25 cellular contexts compared by ENCODE assay signal in genomic region chr3:2985479-2985878, GRCh38.
"Had no signal": no experiment of that assay in that cellular context is flagged by ENCODE, and none has a peak within 500 bp of the region (broad histone marks: within the 10 kb centered on the region; RNA-seq: fewer than 3 reads in every experiment).

No MANE protein-coding gene starts in this region.

- H3K9me3 ChIP-seq: heart right ventricle, left lung, ovary, tibial nerve, uterus had no signal

- H3K27me3 ChIP-seq: heart right ventricle, hepatocyte, left lung, ovary, tibial nerve, uterus had no signal

- ATAC-seq: heart right ventricle; left cardiac atrium; left lung; naive thymus-derived CD4-positive, alpha-beta T cell; natural killer cell treated with Interleukin-12 subunit alpha and Interleukin-12 subunit beta and Interleukin-15 and Interleukin-18, amount 100 ng/mL, for 72 hours; right cardiac atrium; sciatic nerve; stimulated activated effector memory CD8-positive, alpha-beta T cell treated with anti-CD3 and anti-CD28 coated beads, Interleukin-12 subunit alpha, Interleukin-12 subunit beta, amount 100 ng/mL, for 72 hours had no signal

- H3K36me3 ChIP-seq: heart right ventricle, left lung, ovary, tibial nerve, uterus had no signal

- H3K4me3 Mint-ChIP-seq: naive thymus-derived CD4-positive, alpha-beta T cell; natural killer cell treated with Interleukin-12 subunit alpha and Interleukin-12 subunit beta and Interleukin-15 and Interleukin-18, amount 100 ng/mL, for 72 hours; stimulated activated effector memory CD8-positive, alpha-beta T cell treated with anti-CD3 and anti-CD28 coated beads, Interleukin-12 subunit alpha, Interleukin-12 subunit beta, amount 100 ng/mL, for 72 hours; stimulated activated naive CD8-positive, alpha-beta T cell treated with anti-CD3 and anti-CD28 coated beads, Interleukin-15, Interleukin-2, amounts not matched to agents 100 ng/mL and 50 ng/mL, for 24 hours; type B pancreatic cell had no signal

- H3K27ac ChIP-seq: heart right ventricle, hepatocyte, left lung, ovary, skin epidermis, tibial nerve, uterus had no signal

- H2AFZ ChIP-seq: hepatocyte had no signal

- H3K4me1 Mint-ChIP-seq: stimulated activated effector memory CD8-positive, alpha-beta T cell treated with anti-CD3 and anti-CD28 coated beads, Interleukin-12 subunit alpha, Interleukin-12 subunit beta, amount 100 ng/mL, for 72 hours had no signal

- DNase-seq: heart right ventricle; islet precursor cell; kidney glomerular epithelial cell; left cardiac atrium; left lung; naive thymus-derived CD4-positive, alpha-beta T cell; ovary; retina; right cardiac atrium; stimulated activated CD4-positive, alpha-beta T cell treated with anti-CD3 and anti-CD28 coated beads, Interleukin-12 subunit alpha, Interleukin-12 subunit beta, amount 100 ng/mL, for 4 hours; stimulated activated CD4-positive, alpha-beta T cell treated with anti-CD3 and anti-CD28 coated beads, Interleukin-15, amount 100 ng/mL, for 24 hours; stimulated activated CD4-positive, alpha-beta T cell treated with anti-CD3 and anti-CD28 coated beads, Interleukin-2, amount 100 ng/mL, for 24 hours; stimulated activated CD4-positive, alpha-beta T cell treated with anti-CD3 and anti-CD28 coated beads, Interleukin-4, amount 100 ng/mL, for 1 hour; stimulated activated naive CD4-positive, alpha-beta T cell; uterus had no signal

- H3K27ac Mint-ChIP-seq: naive thymus-derived CD4-positive, alpha-beta T cell; natural killer cell treated with Interleukin-12 subunit alpha and Interleukin-12 subunit beta and Interleukin-15 and Interleukin-18, amount 100 ng/mL, for 72 hours; progenitor cell of endocrine pancreas; stimulated activated effector memory CD8-positive, alpha-beta T cell treated with anti-CD3 and anti-CD28 coated beads, Interleukin-12 subunit alpha, Interleukin-12 subunit beta, amount 100 ng/mL, for 72 hours; stimulated activated naive CD8-positive, alpha-beta T cell treated with anti-CD3 and anti-CD28 coated beads, Interleukin-15, Interleukin-2, amounts not matched to agents 100 ng/mL and 50 ng/mL, for 24 hours; type B pancreatic cell had no signal

- H3K4me1 ChIP-seq: heart right ventricle, left lung, tibial nerve, uterus had no signal

- H3K9me3 Mint-ChIP-seq: naive thymus-derived CD4-positive, alpha-beta T cell; natural killer cell treated with Interleukin-12 subunit alpha and Interleukin-12 subunit beta and Interleukin-15 and Interleukin-18, amount 100 ng/mL, for 72 hours; stimulated activated effector memory CD8-positive, alpha-beta T cell treated with anti-CD3 and anti-CD28 coated beads, Interleukin-12 subunit alpha, Interleukin-12 subunit beta, amount 100 ng/mL, for 72 hours; stimulated activated naive CD8-positive, alpha-beta T cell treated with anti-CD3 and anti-CD28 coated beads, Interleukin-15, Interleukin-2, amounts not matched to agents 100 ng/mL and 50 ng/mL, for 24 hours; type B pancreatic cell had no signal

- H3K4me3 ChIP-seq: heart right ventricle, hepatocyte, left lung, lung, ovary, skin epidermis, tibial nerve, uterus had no signal

- H3K36me3 Mint-ChIP-seq: naive thymus-derived CD4-positive, alpha-beta T cell; natural killer cell treated with Interleukin-12 subunit alpha and Interleukin-12 subunit beta and Interleukin-15 and Interleukin-18, amount 100 ng/mL, for 72 hours; stimulated activated effector memory CD8-positive, alpha-beta T cell treated with anti-CD3 and anti-CD28 coated beads, Interleukin-12 subunit alpha, Interleukin-12 subunit beta, amount 100 ng/mL, for 72 hours had no signal

- H3K4me2 ChIP-seq: hepatocyte had no signal

- H3K27me3 Mint-ChIP-seq: progenitor cell of endocrine pancreas; stimulated activated naive CD8-positive, alpha-beta T cell treated with anti-CD3 and anti-CD28 coated beads, Interleukin-15, Interleukin-2, amounts not matched to agents 100 ng/mL and 50 ng/mL, for 24 hours; type B pancreatic cell had no signal
